In genomic region chr7:137934176-137934826, GRCh38 we compare ENCODE assay signal across 11 cellular contexts.
DNase-seq lines count a peak whose midpoint lies in the region; ATAC-seq, FAIRE-seq and TF ChIP-seq lines count a peak whose summit lies in the region.
"Had no signal": no experiment of that assay in that cellular context is flagged by ENCODE, and none has a peak within 500 bp of the region (broad histone marks: within the 10 kb centered on the region; RNA-seq: fewer than 3 reads in every experiment).

No MANE protein-coding gene starts in this region.

- no peaks in the 10 kb centered on the region for H3K9me3 Mint-ChIP-seq in stimulated activated naive CD8-positive, alpha-beta T cell treated with anti-CD3 and anti-CD28 coated beads, Interleukin-15, Interleukin-2, amounts not matched to agents 100 ng/mL and 50 ng/mL, for 24 hours
- H3K9me3 Mint-ChIP-seq in natural killer cell = no peaks in the 10 kb centered on the region

- intact Hi-C loops in K562 (cut with micrococcal nuclease) = loop anchor here (2.0 kb wide), 1 partner anchor 32 kb away; no protein-coding TSS in a partner anchor
- intact Hi-C loops in natural killer cell (cut with micrococcal nuclease) = loop anchor here (2.0 kb wide), 1 partner anchor 68 kb away; the partner anchor contains the start of gene CREB3L2

- no peaks in the 10 kb centered on the region for H3K9me3 ChIP-seq in K562 (replicated peaks; ENCODE audit: control insufficient read depth, insufficient read depth, low read depth, low read length)

- POLR2A ChIA-PET in K562 (lab: Yijun Ruan, JAX) = interaction anchor here (1.0 to 1.3 kb wide), 5 partner anchors 9 to 62 kb away, joined by 3 to 4 read pairs (median 3); no protein-coding TSS in a partner anchor

- H3K4me3 ChIP-seq in K562 = no peak overlapping the region; the same call in 1 of the 2 replicates

- peak overlapping the region in 1 of 2 experiments; percentile 36; a peak in 1 of 4 replicates for H3K9ac ChIP-seq in K562 (ENCODE audit: insufficient read depth in 1 of 2, low read depth in 2 of 2, low read length in 2 of 2)

- no TSS peak for BruUV-seq in K562 (replicated peaks; lab: Mats Ljungman, UMichigan)

- no peak for DNase-seq in stimulated activated naive CD8-positive, alpha-beta T cell treated with anti-CD3 and anti-CD28 coated beads, Interleukin-15, Interleukin-2, amounts not matched to agents 100 U/mL and 50 U/mL, for 24 hours
- DNase-seq in K562 (ENCODE audit: extremely low read depth in 1 of 4, low spot score in 3 of 4) (peak in 2 of 4 experiments; percentile 42 to 58), natural killer cell (no peak), NOMO-1 treated with dmso at 0.1 percent for 144 hours (lab: John Stamatoyannopoulos, UW; ENCODE audit: unreplicated experiment) (no peak), DMS53 (lab: John Stamatoyannopoulos, UW) (no peak)
- DNase-seq: NCI-H1930; stimulated activated naive CD4-positive, alpha-beta T cell treated with Interleukin-2 at 50 U/mL for 16 hours had no signal

- peaks cover 39% of the 10 kb centered on the region for H3K4me1 Mint-ChIP-seq in stimulated activated naive CD8-positive, alpha-beta T cell treated with anti-CD3 and anti-CD28 coated beads, Interleukin-15, Interleukin-2, amounts not matched to agents 100 ng/mL and 50 ng/mL, for 24 hours (ENCODE audit: low read depth)
- H3K4me1 Mint-ChIP-seq in natural killer cell = peaks cover 56 to 60% of the 10 kb centered on the region in 2 donors

- H3K4me1 ChIP-seq in K562 (replicated peaks in 1 of 2; ENCODE audit: control insufficient read depth in 2 of 2, insufficient read depth in 2 of 2, low read length in 2 of 2) = peaks cover 18 to 53% of the 10 kb centered on the region in 2 experiments

- CTCF ChIA-PET in K562 (lab: Yijun Ruan, JAX; ENCODE audit: low intra/inter-chr PET ratio) = no interaction called here

- TF ChIP-seq EP300 in K562 (IDR thresholded peaks at IDR 0.05; ENCODE audit: low read length) = no peak

- H3K79me2 ChIP-seq in K562 (ENCODE audit: control insufficient read depth, insufficient read depth, low read length) = peaks cover 83% of the 10 kb centered on the region

- TF ChIP-seq CTCF in K562 (IDR thresholded peaks at IDR 0.05 in 2 of 3, conservative IDR thresholded peaks at IDR 0.05 in 1 of 3; ENCODE audit: insufficient read depth in 2 of 3, low read depth in 1 of 3, low read length in 3 of 3) (no peak), natural killer cell (IDR thresholded peaks at IDR 0.05) (no peak)

- H3K27ac Mint-ChIP-seq in stimulated activated naive CD8-positive, alpha-beta T cell treated with anti-CD3 and anti-CD28 coated beads, Interleukin-15, Interleukin-2, amounts not matched to agents 100 ng/mL and 50 ng/mL, for 24 hours = peak overlapping the region; percentile 79
- peak overlapping the region; percentile 95 to 97 for H3K27ac Mint-ChIP-seq in natural killer cell

- H3K27me3 Mint-ChIP-seq in stimulated activated naive CD8-positive, alpha-beta T cell treated with anti-CD3 and anti-CD28 coated beads, Interleukin-15, Interleukin-2, amounts not matched to agents 100 ng/mL and 50 ng/mL, for 24 hours = no peaks in the 10 kb centered on the region
- no peaks in the 10 kb centered on the region for H3K27me3 Mint-ChIP-seq in natural killer cell (ENCODE audit: low read depth in 2 of 2)

- peak overlapping the region; percentile 54; the same call in 1 of the 2 replicates for H3K4me2 ChIP-seq in K562 (ENCODE audit: insufficient read depth, low read length)

- H3K27ac ChIP-seq in K562 (ENCODE audit: extremely low read depth, low read depth, low read length) = peak overlapping the region; percentile 60

- peaks cover 8% of the 10 kb centered on the region for H3K36me3 Mint-ChIP-seq in stimulated activated naive CD8-positive, alpha-beta T cell treated with anti-CD3 and anti-CD28 coated beads, Interleukin-15, Interleukin-2, amounts not matched to agents 100 ng/mL and 50 ng/mL, for 24 hours (ENCODE audit: low read depth)
- H3K36me3 Mint-ChIP-seq in natural killer cell = no peaks in the 10 kb centered on the region

- ATAC-seq in stimulated activated naive CD8-positive, alpha-beta T cell treated with anti-CD3 and anti-CD28 coated beads, Interleukin-15, Interleukin-2, amounts not matched to agents 100 U/mL and 50 U/mL, for 24 hours = no peak
- ATAC-seq in K562 (peak; percentile 42), natural killer cell (peak in 1 of 3 donors; percentile 16), HG02571 (IDR thresholded peaks at IDR 0.05; ENCODE audit: unreplicated experiment) (no peak)
- no peak for ATAC-seq in activated CD4-positive, CD25-positive, alpha-beta regulatory T cell treated with anti-CD3 and anti-CD28 coated beads, Interleukin-2, amount 50 U/mL, for 24 hours

- H2AFZ ChIP-seq in K562 (ENCODE audit: low read depth, low read length) = peak overlapping the region; percentile 37; the same call in 1 of the 2 replicates

- in situ Hi-C loops in K562 (cut with MboI) = no loop called here

- H3K27me3 ChIP-seq in K562 (ENCODE audit: control insufficient read depth in 2 of 2, insufficient read depth in 2 of 2, low read length in 2 of 2) = no peaks in the 10 kb centered on the region

- FAIRE-seq in K562 (lab: Jason Lieb, UNC) = peak; percentile 69
- FAIRE-seq: islet of Langerhans had no signal

- no peaks in the 10 kb centered on the region for H4K20me1 ChIP-seq in K562 (replicated peaks; ENCODE audit: control insufficient read depth, insufficient read depth, low read length)

- H3K9me1 ChIP-seq in K562 (ENCODE audit: control insufficient read depth, insufficient read depth, low read length) = no peaks in the 10 kb centered on the region

- TF ChIP-seq RAD21 in K562 (CRISPR knock-in tag; conservative IDR thresholded peaks at IDR 0.05 in 1 of 2, IDR thresholded peaks at IDR 0.05 in 1 of 2) = no peak

- 19% methylated on average over 4 of the region's 4 CpGs for WGBS in K562 (ENCODE audit: insufficient coverage, low coverage, missing lambda C conversion rate)

- peaks cover 3% of the 10 kb centered on the region; the same call in 2 of the 3 replicates for H3K36me3 ChIP-seq in K562 (ENCODE audit: control insufficient read depth, insufficient read depth, low read length)

- peak overlapping the region; percentile 64 for H3K4me3 Mint-ChIP-seq in stimulated activated naive CD8-positive, alpha-beta T cell treated with anti-CD3 and anti-CD28 coated beads, Interleukin-15, Interleukin-2, amounts not matched to agents 100 ng/mL and 50 ng/mL, for 24 hours
- peak overlapping the region; percentile 93 for H3K4me3 Mint-ChIP-seq in natural killer cell

- no peak for TF ChIP-seq POLR2A in K562 (conservative IDR thresholded peaks at IDR 0.05)

TF ChIP-seq in K562, 482 proteins besides CTCF, POLR2A, EP300 and RAD21 (continues in another document):
- TF ChIP-seq PHTF2 (CRISPR knock-in tag; IDR thresholded peaks at IDR 0.05) = no peak
- TF ChIP-seq, protein P1, sequence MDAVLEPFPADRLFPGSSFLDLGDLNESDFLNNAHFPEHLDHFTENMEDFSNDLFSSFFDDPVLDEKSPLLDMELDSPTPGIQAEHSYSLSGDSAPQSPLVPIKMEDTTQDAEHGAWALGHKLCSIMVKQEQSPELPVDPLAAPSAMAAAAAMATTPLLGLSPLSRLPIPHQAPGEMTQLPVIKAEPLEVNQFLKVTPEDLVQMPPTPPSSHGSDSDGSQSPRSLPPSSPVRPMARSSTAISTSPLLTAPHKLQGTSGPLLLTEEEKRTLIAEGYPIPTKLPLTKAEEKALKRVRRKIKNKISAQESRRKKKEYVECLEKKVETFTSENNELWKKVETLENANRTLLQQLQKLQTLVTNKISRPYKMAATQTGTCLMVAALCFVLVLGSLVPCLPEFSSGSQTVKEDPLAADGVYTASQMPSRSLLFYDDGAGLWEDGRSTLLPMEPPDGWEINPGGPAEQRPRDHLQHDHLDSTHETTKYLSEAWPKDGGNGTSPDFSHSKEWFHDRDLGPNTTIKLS (IDR thresholded peaks at IDR 0.05; ENCODE audit: borderline replicate concordance, low read depth) = no peak
- TF ChIP-seq, protein P2, sequence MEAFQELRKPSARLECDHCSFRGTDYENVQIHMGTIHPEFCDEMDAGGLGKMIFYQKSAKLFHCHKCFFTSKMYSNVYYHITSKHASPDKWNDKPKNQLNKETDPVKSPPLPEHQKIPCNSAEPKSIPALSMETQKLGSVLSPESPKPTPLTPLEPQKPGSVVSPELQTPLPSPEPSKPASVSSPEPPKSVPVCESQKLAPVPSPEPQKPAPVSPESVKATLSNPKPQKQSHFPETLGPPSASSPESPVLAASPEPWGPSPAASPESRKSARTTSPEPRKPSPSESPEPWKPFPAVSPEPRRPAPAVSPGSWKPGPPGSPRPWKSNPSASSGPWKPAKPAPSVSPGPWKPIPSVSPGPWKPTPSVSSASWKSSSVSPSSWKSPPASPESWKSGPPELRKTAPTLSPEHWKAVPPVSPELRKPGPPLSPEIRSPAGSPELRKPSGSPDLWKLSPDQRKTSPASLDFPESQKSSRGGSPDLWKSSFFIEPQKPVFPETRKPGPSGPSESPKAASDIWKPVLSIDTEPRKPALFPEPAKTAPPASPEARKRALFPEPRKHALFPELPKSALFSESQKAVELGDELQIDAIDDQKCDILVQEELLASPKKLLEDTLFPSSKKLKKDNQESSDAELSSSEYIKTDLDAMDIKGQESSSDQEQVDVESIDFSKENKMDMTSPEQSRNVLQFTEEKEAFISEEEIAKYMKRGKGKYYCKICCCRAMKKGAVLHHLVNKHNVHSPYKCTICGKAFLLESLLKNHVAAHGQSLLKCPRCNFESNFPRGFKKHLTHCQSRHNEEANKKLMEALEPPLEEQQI (IDR thresholded peaks at IDR 0.05) = no peak
- TF ChIP-seq, protein P3, sequence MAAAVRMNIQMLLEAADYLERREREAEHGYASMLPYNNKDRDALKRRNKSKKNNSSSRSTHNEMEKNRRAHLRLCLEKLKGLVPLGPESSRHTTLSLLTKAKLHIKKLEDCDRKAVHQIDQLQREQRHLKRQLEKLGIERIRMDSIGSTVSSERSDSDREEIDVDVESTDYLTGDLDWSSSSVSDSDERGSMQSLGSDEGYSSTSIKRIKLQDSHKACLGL (CRISPR knock-in tag; IDR thresholded peaks at IDR 0.05; ENCODE audit: borderline replicate concordance, poor library complexity, severe bottlenecking) = no peak
- no peak for TF ChIP-seq PHF21A (IDR thresholded peaks at IDR 0.05; ENCODE audit: borderline replicate concordance, low read depth)
- no peak for TF ChIP-seq BCL6 (CRISPR knock-in tag; IDR thresholded peaks at IDR 0.05)
- TF ChIP-seq CBFB (CRISPR knock-in tag; IDR thresholded peaks at IDR 0.05) = no peak
- TF ChIP-seq ZNF507 (tag; conservative IDR thresholded peaks at IDR 0.05) = no peak
- TF ChIP-seq NFATC3 (IDR thresholded peaks at IDR 0.05) = no peak
